In genomic region chr14:77607741-77608302, GRCh38 we compare ENCODE assay signal across 9 cellular contexts. TPM values are rescaled to one million over a fixed set of nuclear protein-coding genes. Genes with fewer than 3 reads are reported as not detected.
DNase-seq lines count a peak whose midpoint lies in the region; ATAC-seq and TF ChIP-seq lines count a peak whose summit lies in the region.
"Had no signal": no experiment of that assay in that cellular context is flagged by ENCODE, and none has a peak within 500 bp of the region (broad histone marks: within the 10 kb centered on the region; RNA-seq: fewer than 3 reads in every experiment).

No MANE protein-coding gene starts in this region.

- CTCF ChIA-PET in activated CD4-positive, alpha-beta memory T cell treated with anti-CD3 and anti-CD28 coated beads, Interleukin-2, amount 10 ng/mL, durations not matched to agents 7 days and 5 days (lab: Charles Lee) = interaction anchor here (0.8 to 1.5 kb wide), 7 partner anchors 8 to 292 kb away, joined by 3 to 6 read pairs (median 4); no protein-coding TSS in a partner anchor

- ATAC-seq in HG02623 (IDR thresholded peaks at IDR 0.05; ENCODE audit: unreplicated experiment) (peak; percentile 35), left lung (peak; percentile 26), HG03135 (IDR thresholded peaks at IDR 0.05; ENCODE audit: unreplicated experiment) (no peak)

- H3K36me3 ChIP-seq in left lung = no peaks in the 10 kb centered on the region

- DNase-seq in GF-D8 (lab: John Stamatoyannopoulos, UW) (peak; percentile 29), left lung (no peak), COR-L47 (lab: John Stamatoyannopoulos, UW) (no peak), DMS 273 treated with DMSO at 0.1 percent for 48 hours (lab: John Stamatoyannopoulos, UW) (no peak), NCI-H1417 (lab: John Stamatoyannopoulos, UW) (no peak)
- DNase-seq in activated CD4-positive, alpha-beta memory T cell treated with anti-CD3 and anti-CD28 coated beads, Interleukin-2, amount 10 ng/mL, durations not matched to agents 7 days and 5 days = peak; percentile 24

- peak overlapping the region; percentile 63 for H3K4me3 Mint-ChIP-seq in activated CD4-positive, alpha-beta memory T cell treated with anti-CD3 and anti-CD28 coated beads, Interleukin-2, amount 10 ng/mL, durations not matched to agents 7 days and 5 days

- peaks cover 5 to 80% of the 10 kb centered on the region in 2 donors for H3K4me1 ChIP-seq in left lung

- intact Hi-C loops in left lung (cut with DNase I) = no loop called here

- no peak for TF ChIP-seq CTCF in left lung (IDR thresholded peaks at IDR 0.05)

- H3K9me3 ChIP-seq in left lung = no peaks in the 10 kb centered on the region
- H3K9me3 ChIP-seq: SJSA1 had no signal

- no peaks in the 10 kb centered on the region for H3K27me3 ChIP-seq in left lung
- H3K27me3 ChIP-seq: SJSA1 had no signal

- POLR2A ChIA-PET in activated CD4-positive, alpha-beta memory T cell treated with anti-CD3 and anti-CD28 coated beads, Interleukin-2, amount 10 ng/mL, durations not matched to agents 7 days and 5 days (lab: Charles Lee) = interaction anchor here (1.1 to 2.4 kb wide), 6 partner anchors 8 to 287 kb away, joined by 3 to 15 read pairs (median 6); partner anchors contain the start of genes GSTZ1 and POMT2

- H3K36me3 Mint-ChIP-seq in activated CD4-positive, alpha-beta memory T cell treated with anti-CD3 and anti-CD28 coated beads, Interleukin-2, amount 10 ng/mL, durations not matched to agents 7 days and 5 days (ENCODE audit: low read depth) = peaks cover 15% of the 10 kb centered on the region

- peak overlapping the region; percentile 88 for H3K27ac Mint-ChIP-seq in activated CD4-positive, alpha-beta memory T cell treated with anti-CD3 and anti-CD28 coated beads, Interleukin-2, amount 10 ng/mL, durations not matched to agents 7 days and 5 days

- peaks cover 65% of the 10 kb centered on the region for H3K4me1 Mint-ChIP-seq in activated CD4-positive, alpha-beta memory T cell treated with anti-CD3 and anti-CD28 coated beads, Interleukin-2, amount 10 ng/mL, durations not matched to agents 7 days and 5 days

- H3K27ac ChIP-seq in left lung = peak overlapping the region; percentile 22 to 55
- H3K27ac ChIP-seq: SJSA1 had no signal

- H3K27me3 Mint-ChIP-seq in activated CD4-positive, alpha-beta memory T cell treated with anti-CD3 and anti-CD28 coated beads, Interleukin-2, amount 10 ng/mL, durations not matched to agents 7 days and 5 days = no peaks in the 10 kb centered on the region

- no peak overlapping the region for H3K4me3 ChIP-seq in left lung
- H3K4me3 ChIP-seq: SJSA1 had no signal

- no peaks in the 10 kb centered on the region for H3K9me3 Mint-ChIP-seq in activated CD4-positive, alpha-beta memory T cell treated with anti-CD3 and anti-CD28 coated beads, Interleukin-2, amount 10 ng/mL, durations not matched to agents 7 days and 5 days

RNA-seq across cellular contexts. Expression of gene SPTLC2, which starts 8.6 kb away (rescaled TPM):
- total RNA-seq in activated CD4-positive, alpha-beta memory T cell treated with anti-CD3 and anti-CD28 coated beads, Interleukin-2, amount 10 ng/mL, durations not matched to agents 7 days and 5 days = 10 to 100 TPM; 40.6 to 43.2 TPM
- total RNA-seq in left lung = 10 to 100 TPM; 40.7 to 44.0 TPM

Comparison
In these comparisons a context has a peak if more than half of its experiments do, and no peak if none do; other contexts are left out.
1. DNase-seq: peak in GF-D8 (single experiment) and activated CD4-positive, alpha-beta memory T cell treated with anti-CD3 and anti-CD28 coated beads, Interleukin-2, amount 10 ng/mL, durations not matched to agents 7 days and 5 days (single experiment); none in left lung (0 of 2), COR-L47 (single experiment), DMS 273 treated with DMSO at 0.1 percent for 48 hours (single experiment) and NCI-H1417 (0 of 3).